1 cellular context compared by ENCODE assay signal in the genomic region with DNA sequence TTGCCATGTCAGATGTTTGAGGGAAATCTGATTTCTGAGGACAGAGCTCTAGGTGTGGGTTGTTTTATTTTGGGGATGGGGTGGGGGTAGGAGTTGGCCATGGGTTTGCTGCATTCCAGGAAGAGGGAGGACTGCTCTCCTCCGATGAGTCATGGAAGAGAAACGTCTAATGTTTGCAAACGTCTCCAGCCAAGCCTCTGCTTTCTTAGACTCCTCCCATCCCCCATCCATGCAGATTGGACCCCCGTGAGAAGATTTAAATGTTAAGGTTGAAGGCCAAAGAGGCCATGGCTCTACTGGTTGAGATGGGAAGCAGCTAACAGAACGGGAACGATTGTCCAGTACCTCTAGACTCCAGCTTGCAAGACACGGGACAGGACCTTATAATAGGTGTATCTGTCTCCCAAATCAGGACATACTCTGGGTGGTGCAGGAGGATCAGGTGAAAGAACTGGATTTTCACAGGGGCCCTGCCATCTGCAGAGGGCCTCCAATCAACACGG.
TF ChIP-seq lines count a peak whose summit lies in the region.

No MANE protein-coding gene starts in this region.

TF ChIP-seq in WTC11, 78 proteins besides CTCF, POLR2A, EP300 and RAD21 (continued from another document):
- TF ChIP-seq ARID4B (CRISPR knock-in tag; IDR thresholded peaks at IDR 0.05; ENCODE audit: borderline replicate concordance), result no peak
